ENCODE assay signal across 8 cellular contexts in the genomic region with DNA sequence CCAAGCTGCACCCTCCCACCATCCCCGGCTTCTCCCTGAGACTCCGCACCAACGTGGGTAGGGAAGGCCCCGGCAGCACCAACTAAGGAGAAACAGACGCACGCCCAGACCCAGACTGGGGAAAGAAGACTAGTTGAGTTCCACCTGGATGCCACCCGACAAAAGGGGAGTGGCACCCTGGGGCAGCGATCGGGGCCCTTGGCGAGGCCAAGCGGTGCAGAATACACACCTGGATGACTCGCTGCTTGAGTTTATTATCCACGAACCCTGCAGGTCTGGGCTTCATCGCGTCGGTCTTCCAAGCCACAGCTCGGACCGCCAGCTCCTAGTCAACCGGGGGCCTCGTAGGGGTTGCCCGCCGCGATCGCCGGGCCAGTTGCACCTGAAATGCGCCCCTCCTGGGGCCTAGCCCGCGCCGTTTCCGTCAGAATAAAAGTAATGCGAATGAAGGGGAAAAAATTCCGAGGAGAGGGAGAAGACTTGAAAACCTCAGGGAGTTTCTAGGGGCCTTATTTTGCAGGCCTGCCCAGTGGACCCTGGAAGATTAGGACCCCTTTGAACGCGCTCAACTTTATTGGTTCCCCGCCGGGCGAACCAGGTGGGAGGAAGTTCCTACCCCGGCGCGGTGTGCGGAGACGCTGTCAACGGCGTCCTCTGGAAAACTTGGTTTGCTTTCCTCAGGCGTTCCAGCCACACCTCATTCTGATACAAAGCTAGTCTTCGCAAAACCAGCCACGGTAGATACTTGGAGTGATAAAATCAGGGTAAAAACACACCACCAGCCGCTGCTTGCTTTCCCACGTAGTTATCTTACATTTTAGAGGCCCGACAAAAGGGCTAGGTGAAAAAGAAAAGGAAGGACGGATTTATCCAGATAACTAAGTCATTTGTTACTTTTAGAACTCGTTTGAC. TPM values are rescaled to one million over a fixed set of nuclear protein-coding genes. Genes with fewer than 3 reads are reported as not detected.
DNase-seq lines count a peak whose midpoint lies in the region; ATAC-seq and TF ChIP-seq lines count a peak whose summit lies in the region.

NVL (minus strand) TSS at position 331 of the 912 bp plus-strand sequence; CDS start at position 286, 45 bp downstream.

- no peaks in the 10 kb centered on the region for H3F3A ChIP-seq in PC-3 (ENCODE audit: low read length, unreplicated experiment)

- peak within 1 kb of the TSS; percentile 82 for H3K4me2 ChIP-seq in PC-3 (ENCODE audit: low read length)

- no peaks in the 10 kb centered on the region for H3K9me3 ChIP-seq in PC-3 (ENCODE audit: low read length)
- no peaks in the 10 kb centered on the region for H3K9me3 ChIP-seq in mucosa of descending colon

- H4K20me1 ChIP-seq in PC-3 (ENCODE audit: low read length): 0 out of 2 replicates have a peak, but pooled peaks cover 3% of the 10 kb centered on the region

- H3K27ac ChIP-seq in PC-3 (ENCODE audit: low read length): peak within 1 kb of the TSS; percentile 90
- H3K27ac ChIP-seq in epithelial cell of prostate: peak within 1 kb of the TSS; percentile 89

- no peak for TF ChIP-seq CTCF in PC-3 (conservative IDR thresholded peaks at IDR 0.05; ENCODE audit: low read depth, low read length)
- TF ChIP-seq CTCF in mucosa of descending colon (IDR thresholded peaks at IDR 0.05): no peak

- H3K36me3 ChIP-seq in PC-3 (ENCODE audit: low read depth, low read length): peaks cover 3% of the 10 kb centered on the region; the same call in 1 of the 2 replicates
- no peaks in the 10 kb centered on the region for H3K36me3 ChIP-seq in mucosa of descending colon (ENCODE audit: low read depth)

- H3K4me1 ChIP-seq in PC-3 (ENCODE audit: insufficient read depth, low read length) (peaks cover 31% of the 10 kb centered on the region), mucosa of descending colon (ENCODE audit: low read depth) (peaks cover 17% of the 10 kb centered on the region)

- intact Hi-C loops in PC-3 (cut with micrococcal nuclease) (loop anchor here (1.0 to 5.0 kb wide), 3 partner anchors 25 to 127 kb away; no protein-coding TSS in a partner anchor), mucosa of descending colon (cut with DNase I, micrococcal nuclease) (loop anchor here in 1 of 2 donors (5.0 to 10.0 kb wide), 2 partner anchors 75 to 213 kb away; no protein-coding TSS in a partner anchor)

- CTCF ChIA-PET in PC-3 (lab: Charles Lee): interaction anchor here (0.6 to 0.7 kb wide), 3 partner anchors 11 to 214 kb away, joined by 3 read pairs; no protein-coding TSS in a partner anchor

- H3K9ac ChIP-seq in PC-3 (ENCODE audit: low read length): peak within 1 kb of the TSS; percentile 97

- H3K4me3 ChIP-seq in Jurkat, Clone E6-1 (ENCODE audit: low read length): peak within 1 kb of the TSS; percentile 95
- peak within 1 kb of the TSS; percentile 94 for H3K4me3 ChIP-seq in PC-3 (ENCODE audit: low read length)
- peak within 1 kb of the TSS; percentile 78 for H3K4me3 ChIP-seq in mucosa of descending colon

- no peaks in the 10 kb centered on the region for H3K9me2 ChIP-seq in PC-3 (replicated peaks; ENCODE audit: low read length)

- peak within 1 kb of the TSS; percentile 87 for H2AFZ ChIP-seq in PC-3 (ENCODE audit: low read length)

- DNase-seq in DMS153 treated with DMSO at 0.1 percent for 48 hours (lab: John Stamatoyannopoulos, UW; ENCODE audit: unreplicated experiment) (peak; percentile 95), PC-3 (peak; percentile 96), activated T-cell treated with anti-CD3 and anti-CD28 coated beads for 4 hours (peak; percentile 68), epithelial cell of prostate (ENCODE audit: low read depth, low spot score) (peak; percentile 44), mucosa of descending colon (peak; percentile 88 to 89 (median 89))
- DNase-seq in Jurkat, Clone E6-1 (ENCODE audit: low read depth, low spot score): peak; percentile 85
- DNase-seq in stimulated activated CD8-positive, alpha-beta memory T cell treated with anti-CD3 and anti-CD28 coated beads, Interleukin-4, amount 100 ng/mL, for 1 hour (ENCODE audit: low read depth in 2 of 2, low spot score in 1 of 2): peak; percentile 48 to 63

- BruUV-seq in PC-3 (replicated peaks; lab: Mats Ljungman, UMichigan): no TSS peak

- no peaks in the 10 kb centered on the region for H3K27me3 ChIP-seq in PC-3 (ENCODE audit: low read length)

- peaks cover 47% of the 10 kb centered on the region for H3K79me2 ChIP-seq in PC-3 (ENCODE audit: low read length)

- POLR2A ChIA-PET in PC-3 (lab: Charles Lee; ENCODE audit: unreplicated experiment): interaction anchor here (0.5 to 1.2 kb wide), 6 partner anchors 13 to 491 kb away, joined by 3 to 10 read pairs (median 4); no protein-coding TSS in a partner anchor

- ATAC-seq in GM21619 (IDR thresholded peaks at IDR 0.05; ENCODE audit: unreplicated experiment) (peak; percentile 81), PC-3 (peak; percentile 88), mucosa of descending colon (peak; percentile 96)

RNA-seq across cellular contexts. Expression of gene NVL, which starts in this region (rescaled TPM):
- polyA plus RNA-seq in Jurkat, Clone E6-1 (2012; ENCODE audit: insufficient read depth, insufficient read length): 33.5 TPM
- total RNA-seq in PC-3 (2014; rRNA removed): 26.6 and 37.1 TPM in 2 replicates
- 10 to 100 TPM; 32.2 to 45.6 (median 34.7) TPM for total RNA-seq in mucosa of descending colon

Comparison
In these comparisons a context has a peak if more than half of its experiments do, and no peak if none do; other contexts are left out.
1. Peak in every context shown above with its lines: DNase-seq, ATAC-seq, H3K4me3 ChIP-seq and H3K27ac ChIP-seq.
2. DNase-seq: peak in every context shown above with its lines; median percentile 96 in PC-3; 95 in DMS153 treated with DMSO at 0.1 percent for 48 hours; 89 in mucosa of descending colon; 85 in Jurkat, Clone E6-1; 68 in activated T-cell treated with anti-CD3 and anti-CD28 coated beads for 4 hours; 56 in stimulated activated CD8-positive, alpha-beta memory T cell treated with anti-CD3 and anti-CD28 coated beads, Interleukin-4, amount 100 ng/mL, for 1 hour; 44 in epithelial cell of prostate.